1 cellular context compared by ENCODE assay signal in the genomic region with DNA sequence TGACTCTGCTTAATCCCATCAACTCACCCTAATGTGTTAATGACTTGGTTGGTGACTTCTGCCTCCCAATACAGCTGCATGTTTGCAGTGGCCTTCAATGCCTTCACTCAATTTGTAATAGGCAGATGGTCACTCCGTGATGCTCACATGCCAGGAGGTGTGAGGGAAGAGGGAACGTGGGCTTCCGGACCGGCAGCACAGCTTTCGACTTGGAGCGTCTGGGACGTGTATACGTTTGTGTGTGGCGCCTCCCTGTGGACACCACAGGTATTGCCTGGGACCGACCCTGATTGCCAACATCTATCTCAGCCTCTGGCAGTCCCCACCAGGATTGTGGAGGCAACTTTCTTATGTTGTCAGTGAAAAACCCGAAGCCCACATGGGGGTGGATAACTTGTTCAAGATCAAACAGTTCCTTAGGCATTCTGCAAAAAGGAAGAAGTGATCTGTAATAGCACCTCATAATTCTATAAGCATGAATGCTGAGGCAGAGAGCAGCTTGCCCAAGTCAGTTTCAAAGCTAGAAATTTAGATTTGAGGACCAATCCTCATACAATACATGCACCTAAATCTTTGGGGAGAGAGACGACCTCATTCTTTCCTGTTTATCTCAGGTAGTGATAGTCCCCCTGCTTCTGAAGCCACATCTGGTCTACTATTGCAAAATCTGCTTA.
TF ChIP-seq lines count a peak whose summit lies in the region.

No MANE protein-coding gene starts in this region.

TF ChIP-seq in HepG2, 621 proteins besides CTCF, POLR2A, EP300 and RAD21 (continued from another document):
- TF ChIP-seq, protein P1, sequence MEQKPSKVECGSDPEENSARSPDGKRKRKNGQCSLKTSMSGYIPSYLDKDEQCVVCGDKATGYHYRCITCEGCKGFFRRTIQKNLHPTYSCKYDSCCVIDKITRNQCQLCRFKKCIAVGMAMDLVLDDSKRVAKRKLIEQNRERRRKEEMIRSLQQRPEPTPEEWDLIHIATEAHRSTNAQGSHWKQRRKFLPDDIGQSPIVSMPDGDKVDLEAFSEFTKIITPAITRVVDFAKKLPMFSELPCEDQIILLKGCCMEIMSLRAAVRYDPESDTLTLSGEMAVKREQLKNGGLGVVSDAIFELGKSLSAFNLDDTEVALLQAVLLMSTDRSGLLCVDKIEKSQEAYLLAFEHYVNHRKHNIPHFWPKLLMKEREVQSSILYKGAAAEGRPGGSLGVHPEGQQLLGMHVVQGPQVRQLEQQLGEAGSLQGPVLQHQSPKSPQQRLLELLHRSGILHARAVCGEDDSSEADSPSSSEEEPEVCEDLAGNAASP (CRISPR knock-in tag; IDR thresholded peaks at IDR 0.05; ENCODE audit: borderline replicate concordance) = 0 out of 2 replicates have a peak, but pooled peaks have one; percentile 23
- TF ChIP-seq SMC3 (IDR thresholded peaks at IDR 0.05; ENCODE audit: low read length) (peak; percentile 77), SRSF4 (IDR thresholded peaks at IDR 0.05; ENCODE audit: low read depth, low read length, poor library complexity, severe bottlenecking) (no peak), YY1 (IDR thresholded peaks at IDR 0.05; ENCODE audit: insufficient read depth, insufficient replicate concordance, low read depth, low read length) (no peak), ZNF343 (CRISPR knock-in tag; IDR thresholded peaks at IDR 0.05) (no peak), ZNF367 (CRISPR knock-in tag; IDR thresholded peaks at IDR 0.05; ENCODE audit: borderline replicate concordance) (no peak), ZNF788 (CRISPR knock-in tag; IDR thresholded peaks at IDR 0.05; ENCODE audit: borderline replicate concordance) (0 out of 2 replicates have a peak, but pooled peaks have one; percentile 23), MED1 (CRISPR knock-in tag; IDR thresholded peaks at IDR 0.05) (no peak), MATR3 (CRISPR knock-in tag; IDR thresholded peaks at IDR 0.05) (no peak), KDM5B (CRISPR knock-in tag; IDR thresholded peaks at IDR 0.05; ENCODE audit: borderline replicate concordance) (no peak), ZNF354B (CRISPR knock-in tag; IDR thresholded peaks at IDR 0.05) (0 out of 2 replicates have a peak, but pooled peaks have one; percentile 58), ARID2 (CRISPR knock-in tag; IDR thresholded peaks at IDR 0.05; ENCODE audit: borderline replicate concordance) (0 out of 2 replicates have a peak, but pooled peaks have one; percentile 47), BORCS8-MEF2B (CRISPR knock-in tag; IDR thresholded peaks at IDR 0.05) (peak; percentile 35; the same call in 1 of the 2 replicates), ZNF136 (CRISPR knock-in tag; IDR thresholded peaks at IDR 0.05; ENCODE audit: low read depth) (no peak), KLF9 (CRISPR knock-in tag; IDR thresholded peaks at IDR 0.05; ENCODE audit: low read depth) (no peak), SALL1 (CRISPR knock-in tag; IDR thresholded peaks at IDR 0.05) (peak; percentile 40; the same call in 1 of the 2 replicates), IKZF1 (IDR thresholded peaks at IDR 0.05) (no peak), ZNF230 (CRISPR knock-in tag; IDR thresholded peaks at IDR 0.05) (no peak), RFX3 (CRISPR knock-in tag; IDR thresholded peaks at IDR 0.05) (no peak), MAF1 (CRISPR knock-in tag; IDR thresholded peaks at IDR 0.05; ENCODE audit: borderline replicate concordance) (no peak), KDM2A (CRISPR knock-in tag; IDR thresholded peaks at IDR 0.05; ENCODE audit: borderline replicate concordance, low read depth) (peak; percentile 49; the same call in 1 of the 2 replicates), STAG1 (CRISPR knock-in tag; IDR thresholded peaks at IDR 0.05) (peak; percentile 92), ZSCAN22 (CRISPR knock-in tag; IDR thresholded peaks at IDR 0.05) (no peak), ZNF430 (CRISPR knock-in tag; IDR thresholded peaks at IDR 0.05) (no peak), ZNF530 (CRISPR knock-in tag; IDR thresholded peaks at IDR 0.05; ENCODE audit: low read depth) (no peak)
- TF ChIP-seq, protein P2, sequence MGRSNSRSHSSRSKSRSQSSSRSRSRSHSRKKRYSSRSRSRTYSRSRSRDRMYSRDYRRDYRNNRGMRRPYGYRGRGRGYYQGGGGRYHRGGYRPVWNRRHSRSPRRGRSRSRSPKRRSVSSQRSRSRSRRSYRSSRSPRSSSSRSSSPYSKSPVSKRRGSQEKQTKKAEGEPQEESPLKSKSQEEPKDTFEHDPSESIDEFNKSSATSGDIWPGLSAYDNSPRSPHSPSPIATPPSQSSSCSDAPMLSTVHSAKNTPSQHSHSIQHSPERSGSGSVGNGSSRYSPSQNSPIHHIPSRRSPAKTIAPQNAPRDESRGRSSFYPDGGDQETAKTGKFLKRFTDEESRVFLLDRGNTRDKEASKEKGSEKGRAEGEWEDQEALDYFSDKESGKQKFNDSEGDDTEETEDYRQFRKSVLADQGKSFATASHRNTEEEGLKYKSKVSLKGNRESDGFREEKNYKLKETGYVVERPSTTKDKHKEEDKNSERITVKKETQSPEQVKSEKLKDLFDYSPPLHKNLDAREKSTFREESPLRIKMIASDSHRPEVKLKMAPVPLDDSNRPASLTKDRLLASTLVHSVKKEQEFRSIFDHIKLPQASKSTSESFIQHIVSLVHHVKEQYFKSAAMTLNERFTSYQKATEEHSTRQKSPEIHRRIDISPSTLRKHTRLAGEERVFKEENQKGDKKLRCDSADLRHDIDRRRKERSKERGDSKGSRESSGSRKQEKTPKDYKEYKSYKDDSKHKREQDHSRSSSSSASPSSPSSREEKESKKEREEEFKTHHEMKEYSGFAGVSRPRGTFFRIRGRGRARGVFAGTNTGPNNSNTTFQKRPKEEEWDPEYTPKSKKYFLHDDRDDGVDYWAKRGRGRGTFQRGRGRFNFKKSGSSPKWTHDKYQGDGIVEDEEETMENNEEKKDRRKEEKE (IDR thresholded peaks at IDR 0.05) = no peak
- TF ChIP-seq, protein P3, sequence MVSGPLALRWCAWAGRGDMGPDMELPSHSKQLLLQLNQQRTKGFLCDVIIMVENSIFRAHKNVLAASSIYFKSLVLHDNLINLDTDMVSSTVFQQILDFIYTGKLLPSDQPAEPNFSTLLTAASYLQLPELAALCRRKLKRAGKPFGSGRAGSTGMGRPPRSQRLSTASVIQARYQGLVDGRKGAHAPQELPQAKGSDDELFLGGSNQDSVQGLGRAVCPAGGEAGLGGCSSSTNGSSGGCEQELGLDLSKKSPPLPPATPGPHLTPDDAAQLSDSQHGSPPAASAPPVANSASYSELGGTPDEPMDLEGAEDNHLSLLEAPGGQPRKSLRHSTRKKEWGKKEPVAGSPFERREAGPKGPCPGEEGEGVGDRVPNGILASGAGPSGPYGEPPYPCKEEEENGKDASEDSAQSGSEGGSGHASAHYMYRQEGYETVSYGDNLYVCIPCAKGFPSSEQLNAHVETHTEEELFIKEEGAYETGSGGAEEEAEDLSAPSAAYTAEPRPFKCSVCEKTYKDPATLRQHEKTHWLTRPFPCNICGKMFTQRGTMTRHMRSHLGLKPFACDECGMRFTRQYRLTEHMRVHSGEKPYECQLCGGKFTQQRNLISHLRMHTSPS (CRISPR knock-in tag; IDR thresholded peaks at IDR 0.05; ENCODE audit: low read depth) = no peak
- TF ChIP-seq, protein P4, sequence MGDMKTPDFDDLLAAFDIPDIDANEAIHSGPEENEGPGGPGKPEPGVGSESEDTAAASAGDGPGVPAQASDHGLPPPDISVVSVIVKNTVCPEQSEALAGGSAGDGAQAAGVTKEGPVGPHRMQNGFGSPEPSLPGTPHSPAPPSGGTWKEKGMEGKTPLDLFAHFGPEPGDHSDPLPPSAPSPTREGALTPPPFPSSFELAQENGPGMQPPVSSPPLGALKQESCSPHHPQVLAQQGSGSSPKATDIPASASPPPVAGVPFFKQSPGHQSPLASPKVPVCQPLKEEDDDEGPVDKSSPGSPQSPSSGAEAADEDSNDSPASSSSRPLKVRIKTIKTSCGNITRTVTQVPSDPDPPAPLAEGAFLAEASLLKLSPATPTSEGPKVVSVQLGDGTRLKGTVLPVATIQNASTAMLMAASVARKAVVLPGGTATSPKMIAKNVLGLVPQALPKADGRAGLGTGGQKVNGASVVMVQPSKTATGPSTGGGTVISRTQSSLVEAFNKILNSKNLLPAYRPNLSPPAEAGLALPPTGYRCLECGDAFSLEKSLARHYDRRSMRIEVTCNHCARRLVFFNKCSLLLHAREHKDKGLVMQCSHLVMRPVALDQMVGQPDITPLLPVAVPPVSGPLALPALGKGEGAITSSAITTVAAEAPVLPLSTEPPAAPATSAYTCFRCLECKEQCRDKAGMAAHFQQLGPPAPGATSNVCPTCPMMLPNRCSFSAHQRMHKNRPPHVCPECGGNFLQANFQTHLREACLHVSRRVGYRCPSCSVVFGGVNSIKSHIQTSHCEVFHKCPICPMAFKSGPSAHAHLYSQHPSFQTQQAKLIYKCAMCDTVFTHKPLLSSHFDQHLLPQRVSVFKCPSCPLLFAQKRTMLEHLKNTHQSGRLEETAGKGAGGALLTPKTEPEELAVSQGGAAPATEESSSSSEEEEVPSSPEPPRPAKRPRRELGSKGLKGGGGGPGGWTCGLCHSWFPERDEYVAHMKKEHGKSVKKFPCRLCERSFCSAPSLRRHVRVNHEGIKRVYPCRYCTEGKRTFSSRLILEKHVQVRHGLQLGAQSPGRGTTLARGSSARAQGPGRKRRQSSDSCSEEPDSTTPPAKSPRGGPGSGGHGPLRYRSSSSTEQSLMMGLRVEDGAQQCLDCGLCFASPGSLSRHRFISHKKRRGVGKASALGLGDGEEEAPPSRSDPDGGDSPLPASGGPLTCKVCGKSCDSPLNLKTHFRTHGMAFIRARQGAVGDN (CRISPR knock-in tag; IDR thresholded peaks at IDR 0.05) = peak; percentile 31; the same call in 1 of the 2 replicates
- TF ChIP-seq, protein P5, sequence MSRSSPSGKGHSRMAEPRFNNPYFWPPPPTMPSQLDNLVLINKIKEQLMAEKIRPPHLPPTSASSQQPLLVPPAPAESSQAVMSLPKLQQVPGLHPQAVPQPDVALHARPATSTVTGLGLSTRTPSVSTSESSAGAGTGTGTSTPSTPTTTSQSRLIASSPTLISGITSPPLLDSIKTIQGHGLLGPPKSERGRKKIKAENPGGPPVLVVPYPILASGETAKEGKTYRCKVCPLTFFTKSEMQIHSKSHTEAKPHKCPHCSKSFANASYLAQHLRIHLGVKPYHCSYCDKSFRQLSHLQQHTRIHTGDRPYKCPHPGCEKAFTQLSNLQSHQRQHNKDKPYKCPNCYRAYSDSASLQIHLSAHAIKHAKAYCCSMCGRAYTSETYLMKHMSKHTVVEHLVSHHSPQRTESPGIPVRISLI (CRISPR knock-in tag; IDR thresholded peaks at IDR 0.05; ENCODE audit: borderline replicate concordance) = no peak
- TF ChIP-seq, protein P6, sequence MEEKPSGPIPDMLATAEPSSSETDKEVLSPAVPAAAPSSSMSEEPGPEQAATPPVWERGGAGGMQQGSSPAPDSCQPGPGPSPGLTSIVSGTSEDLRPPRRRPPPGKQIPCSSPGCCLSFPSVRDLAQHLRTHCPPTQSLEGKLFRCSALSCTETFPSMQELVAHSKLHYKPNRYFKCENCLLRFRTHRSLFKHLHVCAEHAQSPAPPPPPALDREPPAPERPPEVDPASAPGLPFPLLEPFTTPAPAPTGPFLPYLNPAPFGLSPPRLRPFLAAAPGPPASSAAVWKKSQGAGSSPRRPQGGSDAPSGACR (CRISPR knock-in tag; IDR thresholded peaks at IDR 0.05) = no peak
- TF ChIP-seq, protein P7, sequence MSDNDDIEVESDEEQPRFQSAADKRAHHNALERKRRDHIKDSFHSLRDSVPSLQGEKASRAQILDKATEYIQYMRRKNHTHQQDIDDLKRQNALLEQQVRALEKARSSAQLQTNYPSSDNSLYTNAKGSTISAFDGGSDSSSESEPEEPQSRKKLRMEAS (IDR thresholded peaks at IDR 0.05) = peak; percentile 56
- TF ChIP-seq, protein P8, sequence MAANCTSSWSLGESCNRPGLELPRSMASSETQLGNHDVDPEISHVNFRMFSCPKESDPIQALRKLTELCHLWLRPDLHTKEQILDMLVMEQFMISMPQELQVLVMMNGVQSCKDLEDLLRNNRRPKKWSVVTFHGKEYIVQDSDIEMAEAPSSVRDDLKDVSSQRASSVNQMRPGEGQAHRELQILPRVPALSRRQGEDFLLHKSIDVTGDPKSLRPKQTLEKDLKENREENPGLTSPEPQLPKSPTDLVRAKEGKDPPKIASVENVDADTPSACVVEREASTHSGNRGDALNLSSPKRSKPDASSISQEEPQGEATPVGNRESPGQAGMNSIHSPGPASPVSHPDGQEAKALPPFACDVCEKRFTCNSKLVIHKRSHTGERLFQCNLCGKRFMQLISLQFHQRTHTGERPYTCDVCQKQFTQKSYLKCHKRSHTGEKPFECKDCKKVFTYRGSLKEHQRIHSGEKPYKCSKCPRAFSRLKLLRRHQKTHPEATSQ (CRISPR knock-in tag; IDR thresholded peaks at IDR 0.05; ENCODE audit: borderline replicate concordance) = 0 out of 2 replicates have a peak, but pooled peaks have one; percentile 35
